ENCODE assay signal across 21 cellular contexts in the genomic region with DNA sequence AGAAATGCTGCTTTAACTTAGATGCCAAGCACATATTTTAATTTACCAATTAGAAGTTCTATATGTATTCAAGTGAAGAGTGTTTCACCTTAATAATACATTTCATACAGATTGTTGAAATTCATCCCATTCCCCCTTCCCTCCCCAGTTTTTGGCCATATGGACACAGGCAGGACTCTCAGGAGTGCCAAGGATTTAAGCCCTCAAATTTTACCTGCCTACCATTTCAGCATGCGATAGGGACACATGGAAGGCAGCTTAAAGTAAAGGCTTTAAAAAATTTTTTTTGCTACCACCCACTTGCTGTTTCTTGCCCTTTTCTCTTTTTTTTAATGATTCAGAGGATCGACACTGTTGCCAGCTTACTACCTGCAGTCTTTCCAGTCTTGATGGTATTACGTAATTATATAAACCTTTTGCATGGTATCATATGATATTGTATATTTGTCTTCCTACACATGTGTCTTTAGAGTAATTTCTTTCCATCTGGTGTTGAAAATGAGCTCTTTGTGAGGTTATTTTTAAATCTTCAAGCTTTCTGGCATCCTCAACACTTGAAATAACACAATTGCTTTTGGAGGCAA. TPM values are rescaled to one million over a fixed set of nuclear protein-coding genes. Genes with fewer than 3 reads are reported as not detected.
DNase-seq lines count a peak whose midpoint lies in the region; ATAC-seq and TF ChIP-seq lines count a peak whose summit lies in the region.
"Had no signal": no experiment of that assay in that cellular context is flagged by ENCODE, and none has a peak within 500 bp of the region (broad histone marks: within the 10 kb centered on the region; RNA-seq: fewer than 3 reads in every experiment).

No MANE protein-coding gene starts in this region.

- H3K27me3 Mint-ChIP-seq in activated T-cell treated with anti-CD3 and anti-CD28 coated beads, Interleukin-2, amount 50 U/mL, for 72 hours (ENCODE audit: low read depth): no peaks in the 10 kb centered on the region
- H3K27me3 Mint-ChIP-seq in activated T-cell treated with anti-CD3 and anti-CD28 coated beads, Interleukin-2, amount 50 U/mL, for 4 hours (ENCODE audit: low read depth): no peaks in the 10 kb centered on the region
- H3K27me3 Mint-ChIP-seq in IgD-negative memory B cell: no peaks in the 10 kb centered on the region
- H3K27me3 Mint-ChIP-seq in activated naive CD8-positive, alpha-beta T cell: no peaks in the 10 kb centered on the region
- H3K27me3 Mint-ChIP-seq in naive thymus-derived CD4-positive, alpha-beta T cell: no peaks in the 10 kb centered on the region

- peak overlapping the region; percentile 15 to 38 for H3K4me3 Mint-ChIP-seq in activated T-cell treated with anti-CD3 and anti-CD28 coated beads, Interleukin-2, amount 50 U/mL, for 72 hours
- no peak overlapping the region for H3K4me3 Mint-ChIP-seq in activated T-cell treated with anti-CD3 and anti-CD28 coated beads, Interleukin-2, amount 50 U/mL, for 4 hours
- peak overlapping the region in 2 of 4 donors; percentile 5 to 63 for H3K4me3 Mint-ChIP-seq in IgD-negative memory B cell
- peak overlapping the region; percentile 43 for H3K4me3 Mint-ChIP-seq in activated naive CD8-positive, alpha-beta T cell
- H3K4me3 Mint-ChIP-seq in naive thymus-derived CD4-positive, alpha-beta T cell: peak overlapping the region in 9 of 10 donors; percentile 49 to 86 (median 68)
- H3K4me3 Mint-ChIP-seq: endodermal cell; T-helper 2 cell treated with Interferon-gamma antibody and Interleukin-4, amounts not matched to agents 5 μg/mL and 100 μg/mL, for 36 hours had no signal

- no peak for TF ChIP-seq CTCF in coronary artery (IDR thresholded peaks at IDR 0.05)

- CTCF ChIA-PET in naive thymus-derived CD4-positive, alpha-beta T cell (lab: Charles Lee): no interaction called here

- no peak for ATAC-seq in activated T-cell treated with anti-CD3 and anti-CD28 coated beads, Interleukin-2, amount 50 U/mL, for 72 hours (replicated peaks in 1 of 2)
- no peak for ATAC-seq in activated T-cell treated with anti-CD3 and anti-CD28 coated beads, Interleukin-2, amount 50 U/mL, for 4 hours
- ATAC-seq in naive thymus-derived CD4-positive, alpha-beta T cell: no peak
- ATAC-seq in GM21786 (IDR thresholded peaks at IDR 0.05; ENCODE audit: unreplicated experiment): no peak
- no peak for ATAC-seq in GM21619 (IDR thresholded peaks at IDR 0.05; ENCODE audit: unreplicated experiment)
- ATAC-seq: left lobe of liver, Panc1 had no signal

- H3K27ac Mint-ChIP-seq in activated T-cell treated with anti-CD3 and anti-CD28 coated beads, Interleukin-2, amount 50 U/mL, for 72 hours: peak overlapping the region; percentile 63
- peak overlapping the region in 2 of 3 donors; percentile 31 to 37 for H3K27ac Mint-ChIP-seq in IgD-negative memory B cell
- H3K27ac Mint-ChIP-seq in activated naive CD8-positive, alpha-beta T cell: peak overlapping the region; percentile 86
- peak overlapping the region in 8 of 9 donors; percentile 57 to 97 (median 82) for H3K27ac Mint-ChIP-seq in naive thymus-derived CD4-positive, alpha-beta T cell
- H3K27ac Mint-ChIP-seq: endodermal cell; T-helper 2 cell treated with Interferon-gamma antibody and Interleukin-4, amounts not matched to agents 5 μg/mL and 100 μg/mL, for 36 hours had no signal

- H3K36me3 ChIP-seq in naive thymus-derived CD4-positive, alpha-beta T cell (ENCODE audit: control insufficient read depth in 2 of 3, insufficient read depth in 3 of 3, low read length in 3 of 3): no peaks in the 10 kb centered on the region
- H3K36me3 ChIP-seq: SJSA1, vagina had no signal

- H3K9me3 ChIP-seq in naive thymus-derived CD4-positive, alpha-beta T cell (ENCODE audit: control insufficient read depth in 2 of 3, low read length in 3 of 3): no peaks in the 10 kb centered on the region
- H3K9me3 ChIP-seq: SJSA1, vagina had no signal

- no peaks in the 10 kb centered on the region for H3K36me3 Mint-ChIP-seq in activated T-cell treated with anti-CD3 and anti-CD28 coated beads, Interleukin-2, amount 50 U/mL, for 72 hours (ENCODE audit: insufficient read depth in 2 of 2)
- peaks cover 15% of the 10 kb centered on the region for H3K36me3 Mint-ChIP-seq in activated T-cell treated with anti-CD3 and anti-CD28 coated beads, Interleukin-2, amount 50 U/mL, for 4 hours (ENCODE audit: insufficient read depth)
- H3K36me3 Mint-ChIP-seq in IgD-negative memory B cell: peaks cover 7% of the 10 kb centered on the region
- no peaks in the 10 kb centered on the region for H3K36me3 Mint-ChIP-seq in activated naive CD8-positive, alpha-beta T cell
- peaks cover 0 to 23% (median 0%) of the 10 kb centered on the region in 5 donors for H3K36me3 Mint-ChIP-seq in naive thymus-derived CD4-positive, alpha-beta T cell

- H3K4me1 ChIP-seq in naive thymus-derived CD4-positive, alpha-beta T cell (ENCODE audit: control insufficient read depth in 2 of 2, insufficient read depth in 2 of 2, low read length in 2 of 2): peaks cover 43 to 66% of the 10 kb centered on the region in 2 donors
- H3K4me1 ChIP-seq: SJSA1, vagina had no signal

- H3K4me3 ChIP-seq in naive thymus-derived CD4-positive, alpha-beta T cell (ENCODE audit: low read length): no peak overlapping the region
- no peak overlapping the region for H3K4me3 ChIP-seq in coronary artery
- H3K4me3 ChIP-seq: SJSA1, smooth muscle cell, vagina had no signal

- H3K27me3 ChIP-seq in naive thymus-derived CD4-positive, alpha-beta T cell (ENCODE audit: control insufficient read depth in 2 of 2, insufficient read depth in 2 of 2, low read length in 2 of 2): no peaks in the 10 kb centered on the region
- H3K27me3 ChIP-seq: SJSA1, vagina had no signal

- H3K27ac ChIP-seq in naive thymus-derived CD4-positive, alpha-beta T cell (ENCODE audit: low read depth, low read length): peak overlapping the region; percentile 17
- H3K27ac ChIP-seq in coronary artery: no peak overlapping the region
- H3K27ac ChIP-seq: KMS-11, SJSA1, vagina had no signal

- H3K9me3 Mint-ChIP-seq in activated T-cell treated with anti-CD3 and anti-CD28 coated beads, Interleukin-2, amount 50 U/mL, for 72 hours: no peaks in the 10 kb centered on the region
- no peaks in the 10 kb centered on the region for H3K9me3 Mint-ChIP-seq in activated T-cell treated with anti-CD3 and anti-CD28 coated beads, Interleukin-2, amount 50 U/mL, for 4 hours
- H3K9me3 Mint-ChIP-seq in IgD-negative memory B cell: no peaks in the 10 kb centered on the region
- H3K9me3 Mint-ChIP-seq in activated naive CD8-positive, alpha-beta T cell (ENCODE audit: low read depth): no peaks in the 10 kb centered on the region
- no peaks in the 10 kb centered on the region for H3K9me3 Mint-ChIP-seq in naive thymus-derived CD4-positive, alpha-beta T cell
- H3K9me3 Mint-ChIP-seq: endodermal cell; T-helper 2 cell treated with Interferon-gamma antibody and Interleukin-4, amounts not matched to agents 5 μg/mL and 100 μg/mL, for 36 hours had no signal

- peaks cover 82% of the 10 kb centered on the region for H3K4me1 Mint-ChIP-seq in activated T-cell treated with anti-CD3 and anti-CD28 coated beads, Interleukin-2, amount 50 U/mL, for 72 hours (ENCODE audit: low read depth)
- peaks cover 72% of the 10 kb centered on the region for H3K4me1 Mint-ChIP-seq in activated T-cell treated with anti-CD3 and anti-CD28 coated beads, Interleukin-2, amount 50 U/mL, for 4 hours (ENCODE audit: low read depth)
- peaks cover 37 to 53% (median 40%) of the 10 kb centered on the region in 3 donors for H3K4me1 Mint-ChIP-seq in IgD-negative memory B cell
- peaks cover 77% of the 10 kb centered on the region for H3K4me1 Mint-ChIP-seq in activated naive CD8-positive, alpha-beta T cell (ENCODE audit: low read depth)
- H3K4me1 Mint-ChIP-seq in naive thymus-derived CD4-positive, alpha-beta T cell: peaks cover 46 to 88% (median 70%) of the 10 kb centered on the region in 7 donors

- POLR2A ChIA-PET in naive thymus-derived CD4-positive, alpha-beta T cell (lab: Charles Lee): interaction anchor here (0.9 to 2.5 kb wide), 2 partner anchors 9 to 17 kb away, joined by 3 to 8 read pairs; no protein-coding TSS in a partner anchor

- no peak for DNase-seq in activated T-cell treated with anti-CD3 and anti-CD28 coated beads, Interleukin-2, amount 50 U/mL, for 72 hours
- DNase-seq in activated T-cell treated with anti-CD3 and anti-CD28 coated beads, Interleukin-2, amount 50 U/mL, for 4 hours: no peak
- no peak for DNase-seq in naive thymus-derived CD4-positive, alpha-beta T cell
- no peak for DNase-seq in coronary artery (ENCODE audit: low spot score)
- DNase-seq: activated CD4-positive, CD25-positive, alpha-beta regulatory T cell; DND-41; endodermal cell; NCI-H187 treated with DMSO at 0.1 percent for 48 hours; NCI-H774; stimulated activated CD4-positive, alpha-beta T cell treated with anti-CD3 and anti-CD28 coated beads, Interleukin-4, amount 100 ng/mL, for 24 hours had no signal

- intact Hi-C loops in naive thymus-derived CD4-positive, alpha-beta T cell (cut with micrococcal nuclease): no loop called here

RNA-seq across cellular contexts. Expression of a gene that starts 7.0 kb away (rescaled TPM):
- 100 to 1,000 TPM in 1 of 2 donors, 10 to 100 TPM in 1; 73.3 to 109 TPM for total RNA-seq in activated T-cell treated with anti-CD3 and anti-CD28 coated beads, Interleukin-2, amount 50 U/mL, for 72 hours
- 10 to 100 TPM; 64.3 to 66.3 (median 65.8) TPM for total RNA-seq in activated T-cell treated with anti-CD3 and anti-CD28 coated beads, Interleukin-2, amount 50 U/mL, for 4 hours
- 78.9 TPM for polyA plus RNA-seq in IgD-negative memory B cell
- total RNA-seq in naive thymus-derived CD4-positive, alpha-beta T cell: 100 to 1,000 TPM; 150 to 325 (median 175) TPM
- polyA plus RNA-seq in naive thymus-derived CD4-positive, alpha-beta T cell: 100 to 1,000 TPM; 115 to 134 TPM

Comparison
In these comparisons a context has a peak if more than half of its experiments do, and no peak if none do; other contexts are left out.
1. H3K27ac Mint-ChIP-seq: peak in every context shown above with its lines; median percentile 86 in activated naive CD8-positive, alpha-beta T cell; 82 in naive thymus-derived CD4-positive, alpha-beta T cell; 63 in activated T-cell treated with anti-CD3 and anti-CD28 coated beads, Interleukin-2, amount 50 U/mL, for 72 hours; 34 in IgD-negative memory B cell.